ENCODE assay signal across 23 cellular contexts in genomic region chr10:123517376-123517775, GRCh38.
"Had no signal": no experiment of that assay in that cellular context is flagged by ENCODE, and none has a peak within 500 bp of the region (broad histone marks: within the 10 kb centered on the region; RNA-seq: fewer than 3 reads in every experiment).

No MANE protein-coding gene starts in this region.

- H3K4me3 ChIP-seq: adrenal gland, ascending aorta, esophagus muscularis mucosa, ovary, prostate gland, upper lobe of right lung had no signal

- H3K9me3 ChIP-seq: adrenal gland, ascending aorta, esophagus muscularis mucosa, ovary, prostate gland, upper lobe of right lung had no signal

- H3K4me1 ChIP-seq: adrenal gland, ascending aorta, esophagus muscularis mucosa, prostate gland, upper lobe of right lung had no signal

- H3K36me3 ChIP-seq: adrenal gland, ascending aorta, esophagus muscularis mucosa, ovary, prostate gland, upper lobe of right lung had no signal

- ATAC-seq: activated CD8-positive, alpha-beta T cell treated with anti-CD3 and anti-CD28 coated beads, Interleukin-2, amount 10 ng/mL, durations not matched to agents 7 days and 5 days; activated T-cell treated with anti-CD3 and anti-CD28 coated beads, Interleukin-2, amount 50 U/mL, for 72 hours; effector memory CD8-positive, alpha-beta T cell; left ventricle myocardium superior; natural killer cell; stimulated activated naive CD8-positive, alpha-beta T cell treated with anti-CD3 and anti-CD28 coated beads, Interleukin-15, Interleukin-2, amounts not matched to agents 100 U/mL and 50 U/mL, for 24 hours; upper lobe of right lung had no signal

- H3K27ac ChIP-seq: adrenal gland, ascending aorta, esophagus muscularis mucosa, ovary, prostate gland, upper lobe of right lung had no signal

- H3K27me3 ChIP-seq: ascending aorta, ovary, upper lobe of right lung had no signal

- DNase-seq: activated CD4-positive, alpha-beta T cell treated with anti-CD3 and anti-CD28 coated beads for 1 hour; activated CD4-positive, alpha-beta T cell treated with anti-CD3 and anti-CD28 coated beads, Interleukin-2, amount 50 U/mL, for 1 hour; activated CD8-positive, alpha-beta T cell treated with anti-CD3 and anti-CD28 coated beads, Interleukin-2, amount 10 ng/mL, durations not matched to agents 7 days and 5 days; activated gamma-delta T cell treated with Interleukin-2 at 50 U/mL for 16 hours; activated T-cell treated with anti-CD3 and anti-CD28 coated beads, Interleukin-2, amount 50 U/mL, for 72 hours; effector memory CD8-positive, alpha-beta T cell; glutamatergic neuron; hippocampal formation; left ventricle myocardium superior; mammary epithelial cell; midbrain; natural killer cell; ovary; stimulated activated CD4-positive, alpha-beta T cell treated with anti-CD3 and anti-CD28 coated beads, Interleukin-12 subunit alpha, Interleukin-12 subunit beta, amount 100 ng/mL, for 4 hours; stimulated activated CD4-positive, alpha-beta T cell treated with anti-CD3 and anti-CD28 coated beads, Interleukin-4, amount 100 ng/mL, for 4 hours; stimulated activated naive CD8-positive, alpha-beta T cell treated with anti-CD3 and anti-CD28 coated beads, Interleukin-15, Interleukin-2, amounts not matched to agents 100 U/mL and 50 U/mL, for 24 hours; T-helper 1 cell; T-helper 9 cell; upper lobe of right lung had no signal
